Comparison of ENCODE assay signal across 17 cellular contexts in the genomic region with DNA sequence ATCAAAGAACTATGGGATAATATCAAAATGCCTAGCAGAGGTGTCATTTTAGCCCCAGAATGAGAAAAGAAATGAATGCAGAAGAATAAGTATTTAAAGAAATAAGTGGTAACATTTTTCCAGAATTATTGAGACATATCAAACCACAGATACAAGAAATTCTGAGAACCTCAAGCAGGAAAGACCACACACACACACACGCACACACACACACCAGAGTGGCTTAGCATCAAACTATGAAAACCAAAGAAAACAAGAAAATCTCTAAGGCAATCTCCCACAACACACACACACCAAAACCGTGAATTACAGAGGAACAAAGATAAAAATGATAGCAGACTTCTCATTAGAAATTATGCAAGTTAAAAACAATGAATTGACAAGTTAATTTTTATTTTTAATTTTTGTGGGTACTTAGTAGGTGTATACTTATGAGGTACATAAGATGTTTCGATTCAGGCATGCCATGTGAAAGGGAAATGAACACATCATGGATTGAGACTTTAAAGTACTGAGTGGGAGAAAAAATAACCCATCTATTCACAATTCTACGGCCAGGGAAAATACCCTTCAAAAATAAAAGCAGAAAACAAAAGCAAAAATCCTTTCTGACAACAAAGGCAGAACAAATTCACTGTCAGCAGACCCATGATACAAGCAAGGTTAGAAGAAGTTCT. TPM values are rescaled to one million over a fixed set of nuclear protein-coding genes. Genes with fewer than 3 reads are reported as not detected.
DNase-seq lines count a peak whose midpoint lies in the region; ATAC-seq and TF ChIP-seq lines count a peak whose summit lies in the region.
"Had no signal": no experiment of that assay in that cellular context is flagged by ENCODE, and none has a peak within 500 bp of the region (broad histone marks: within the 10 kb centered on the region; RNA-seq: fewer than 3 reads in every experiment).

No MANE protein-coding gene starts in this region.

- peak; percentile 68 for ATAC-seq in activated T-helper 17 cell treated with anti-CD3 and anti-CD28 coated beads, Interleukin-2, amount 50 U/mL, for 72 hours (replicated peaks)
- ATAC-seq: HCT116, SK-N-SH treated with all-trans-retinoic acid at 6 μM for 48 hours had no signal

- DNase-seq in GM10248 (ENCODE audit: extremely low spot score) = peak; percentile 12
- DNase-seq in MV-4-11 (lab: John Stamatoyannopoulos, UW) = peak; percentile 40
- DNase-seq in nephron progenitor cell = no peak
- no peak for DNase-seq in NCI-H345 treated with DMSO at 0.1 percent for 48 hours (lab: John Stamatoyannopoulos, UW; ENCODE audit: unreplicated experiment)
- DNase-seq in ecto neural progenitor cell (ENCODE audit: low spot score) = no peak
- DNase-seq in activated naive CD4-positive, alpha-beta T cell treated with Interleukin-2 at 50 U/mL for 16 hours = no peak
- DNase-seq: GM23248, KBM-7, NCI-H1092 treated with DMSO at 0.1 percent for 48 hours, NCI-H1694, NCI-H446 treated with DMSO at 0.1 percent for 48 hours, NCI-H82, Peyer's patch, Right ventricle myocardium superior had no signal

- CTCF ChIA-PET in GM10248 (lab: Yijun Ruan, JAX) = interaction anchor here (1.4 to 1.5 kb wide), 3 partner anchors 12 to 16 kb away, joined by 4 to 6 read pairs (median 4); no protein-coding TSS in a partner anchor

- H3K4me3 Mint-ChIP-seq in activated T-helper 17 cell treated with anti-CD3 and anti-CD28 coated beads, Interleukin-2, amount 50 U/mL, for 72 hours = no peak overlapping the region
- H3K4me3 Mint-ChIP-seq in nephron progenitor cell = no peak overlapping the region

- no peaks in the 10 kb centered on the region for H3K9me3 Mint-ChIP-seq in activated T-helper 17 cell treated with anti-CD3 and anti-CD28 coated beads, Interleukin-2, amount 50 U/mL, for 72 hours
- peaks cover 18% of the 10 kb centered on the region for H3K9me3 Mint-ChIP-seq in nephron progenitor cell

- POLR2A ChIA-PET in GM10248 (lab: Yijun Ruan, JAX) = no interaction called here

- H3K27me3 Mint-ChIP-seq in activated T-helper 17 cell treated with anti-CD3 and anti-CD28 coated beads, Interleukin-2, amount 50 U/mL, for 72 hours = no peaks in the 10 kb centered on the region
- peaks cover 26% of the 10 kb centered on the region for H3K27me3 Mint-ChIP-seq in nephron progenitor cell (ENCODE audit: low read depth, poor library complexity)

- H3K4me1 Mint-ChIP-seq in activated T-helper 17 cell treated with anti-CD3 and anti-CD28 coated beads, Interleukin-2, amount 50 U/mL, for 72 hours = peaks cover 21% of the 10 kb centered on the region
- no peaks in the 10 kb centered on the region for H3K4me1 Mint-ChIP-seq in nephron progenitor cell

- H3K36me3 Mint-ChIP-seq in activated T-helper 17 cell treated with anti-CD3 and anti-CD28 coated beads, Interleukin-2, amount 50 U/mL, for 72 hours (ENCODE audit: low read depth) = peaks cover 10% of the 10 kb centered on the region
- peaks cover 10% of the 10 kb centered on the region for H3K36me3 Mint-ChIP-seq in nephron progenitor cell (ENCODE audit: low read depth)

- peak overlapping the region; percentile 5 for H3K27ac Mint-ChIP-seq in activated T-helper 17 cell treated with anti-CD3 and anti-CD28 coated beads, Interleukin-2, amount 50 U/mL, for 72 hours
- H3K27ac Mint-ChIP-seq in nephron progenitor cell = peak overlapping the region; percentile 5

- TF ChIP-seq CTCF in GM10248 (IDR thresholded peaks at IDR 0.05; ENCODE audit: control extremely low read depth, extremely low read depth, low read depth, missing control alignments) (no peak), nephron progenitor cell (IDR thresholded peaks at IDR 0.05) (no peak)

RNA-seq across cellular contexts. Expression of gene PPIF, which starts 14.6 kb away (rescaled TPM):
- 100 to 1,000 TPM in 1 of 2 donors, 10 to 100 TPM in 1; 73.7 to 170 TPM for total RNA-seq in activated T-helper 17 cell treated with anti-CD3 and anti-CD28 coated beads, Interleukin-2, amount 50 U/mL, for 72 hours

Comparison
In these comparisons a context has a peak if more than half of its experiments do, and no peak if none do; other contexts are left out.
1. DNase-seq: peak in GM10248 (single experiment) and MV-4-11 (single experiment); none in nephron progenitor cell (single experiment), NCI-H345 treated with DMSO at 0.1 percent for 48 hours (single experiment), ecto neural progenitor cell (single experiment) and activated naive CD4-positive, alpha-beta T cell treated with Interleukin-2 at 50 U/mL for 16 hours (single experiment).